18 cellular contexts compared by ENCODE assay signal in the genomic region with DNA sequence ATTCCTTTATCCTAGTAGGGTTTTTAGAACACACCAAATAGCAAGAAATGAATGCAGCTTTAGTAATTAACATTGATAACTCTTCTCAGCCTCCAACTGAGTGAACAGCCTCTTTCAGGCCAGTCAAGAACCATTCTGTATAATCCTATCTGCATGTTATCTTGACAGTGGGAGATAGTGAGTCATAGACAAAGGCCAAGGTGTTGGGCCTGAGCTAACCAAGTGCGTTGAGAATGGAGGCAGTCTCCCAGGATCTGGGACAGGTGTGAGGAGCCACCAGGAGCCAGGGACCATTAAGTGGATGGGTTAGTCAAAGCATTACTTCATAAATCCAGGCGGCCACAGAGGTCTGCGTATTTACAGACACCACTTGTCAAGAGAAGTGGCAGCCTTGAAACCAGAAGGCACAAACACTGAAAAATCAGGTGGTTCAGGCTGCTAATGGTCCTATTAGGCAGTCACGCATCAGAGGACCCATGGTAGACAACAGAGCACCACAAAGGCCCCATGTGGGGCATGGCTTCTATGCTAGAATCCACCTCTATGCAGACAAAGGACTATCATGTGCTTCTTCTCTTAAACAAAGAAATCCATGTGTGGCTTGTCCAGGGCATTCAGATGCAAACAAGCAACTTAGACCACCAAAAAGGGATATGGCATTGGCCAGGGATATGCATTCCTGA.
DNase-seq lines count a peak whose midpoint lies in the region; ATAC-seq lines count a peak whose summit lies in the region.
"Had no signal": no experiment of that assay in that cellular context is flagged by ENCODE, and none has a peak within 500 bp of the region (broad histone marks: within the 10 kb centered on the region; RNA-seq: fewer than 3 reads in every experiment).

No MANE protein-coding gene starts in this region.

- H3K9me3 Mint-ChIP-seq in activated T-helper 17 cell treated with anti-CD3 and anti-CD28 coated beads, Interleukin-2, amount 50 U/mL, for 72 hours = no peaks in the 10 kb centered on the region

- no peak overlapping the region for H3K27ac Mint-ChIP-seq in activated T-helper 17 cell treated with anti-CD3 and anti-CD28 coated beads, Interleukin-2, amount 50 U/mL, for 72 hours
- H3K27ac Mint-ChIP-seq: activated CD4-positive, alpha-beta T cell treated with anti-CD3 and anti-CD28 coated beads for 36 hours had no signal

- no peaks in the 10 kb centered on the region for H3K27me3 Mint-ChIP-seq in activated T-helper 17 cell treated with anti-CD3 and anti-CD28 coated beads, Interleukin-2, amount 50 U/mL, for 72 hours
- H3K27me3 Mint-ChIP-seq: activated CD4-positive, alpha-beta T cell treated with anti-CD3 and anti-CD28 coated beads for 36 hours had no signal

- H3K4me3 ChIP-seq in neuronal stem cell (ENCODE audit: low read length in 2 of 2) = no peak overlapping the region
- H3K4me3 ChIP-seq: lung had no signal

- no peak overlapping the region for H4K8ac ChIP-seq in neuronal stem cell (ENCODE audit: low read depth, low read length)

- ATAC-seq in activated T-helper 17 cell treated with anti-CD3 and anti-CD28 coated beads, Interleukin-2, amount 50 U/mL, for 72 hours (replicated peaks) = no peak
- ATAC-seq: activated CD4-positive, alpha-beta T cell treated with anti-CD3 and anti-CD28 coated beads for 36 hours; Panc1; SK-N-SH treated with all-trans-retinoic acid at 6 μM for 48 hours had no signal

- DNase-seq in NCI-H1092 treated with DMSO at 0.1 percent for 48 hours (lab: John Stamatoyannopoulos, UW) = peak; percentile 2
- no peak for DNase-seq in NCI-H1092 (lab: John Stamatoyannopoulos, UW)
- peak; percentile 97 for DNase-seq in NCI-H146 (lab: John Stamatoyannopoulos, UW)
- DNase-seq in NCI-H748 treated with DMSO at 0.1 percent for 48 hours (lab: John Stamatoyannopoulos, UW) = peak; percentile 18
- DNase-seq in neuronal stem cell (ENCODE audit: low spot score) = peak; percentile 18
- no peak for DNase-seq in activated CD4-positive, CD25-positive, alpha-beta regulatory T cell (lab: John Stamatoyannopoulos, UW)
- DNase-seq in G401 (ENCODE audit: low spot score) = no peak
- DNase-seq: 8988T; activated CD4-positive, alpha-beta T cell treated with anti-CD3 and anti-CD28 coated beads for 36 hours; activated effector memory CD4-positive, alpha-beta T cell treated with anti-CD3 and anti-CD28 coated beads, Interleukin-2, amount 50 U/mL, for 16 hours; NCI-H1436; NCI-H526 treated with DMSO at 0.1 percent for 48 hours; stimulated activated CD8-positive, alpha-beta memory T cell treated with anti-CD3 and anti-CD28 coated beads, Interleukin-4, amount 100 ng/mL, for 48 hours; substantia nigra had no signal

- H3K9ac ChIP-seq in neuronal stem cell (ENCODE audit: low read depth, low read length, poor library complexity) = no peak overlapping the region

- no peak overlapping the region for H3K23ac ChIP-seq in neuronal stem cell (ENCODE audit: low read depth, low read length, poor library complexity)

- in situ Hi-C loops in G401 (cut with HindIII; ENCODE audit: low sequenced_read_pairs) = no loop called here

- H3K36me3 Mint-ChIP-seq in activated T-helper 17 cell treated with anti-CD3 and anti-CD28 coated beads, Interleukin-2, amount 50 U/mL, for 72 hours (ENCODE audit: low read depth) = no peaks in the 10 kb centered on the region

- peak overlapping the region; percentile 69 for H2AFZ ChIP-seq in neuronal stem cell (ENCODE audit: low read length)

- no peaks in the 10 kb centered on the region for H3K9me3 ChIP-seq in neuronal stem cell (replicated peaks in 1 of 2; ENCODE audit: control insufficient read depth in 2 of 2, insufficient read depth in 1 of 2, low read depth in 1 of 2, low read length in 2 of 2)

- no peak overlapping the region for H3K14ac ChIP-seq in neuronal stem cell (ENCODE audit: low read length)

- no CpG with 5 or more reads among the region's 4 CpGs for WGBS in neuronal stem cell (ENCODE audit: extremely low coverage in 2 of 2, insufficient read length in 2 of 2, insufficient replicate concordance in 1 of 2), 2 donors

- no peaks in the 10 kb centered on the region for H3K36me3 ChIP-seq in neuronal stem cell (replicated peaks in 1 of 2; ENCODE audit: control insufficient read depth in 2 of 2, insufficient read depth in 2 of 2, low read length in 2 of 2)

- no peak overlapping the region for H4K91ac ChIP-seq in neuronal stem cell (ENCODE audit: low read depth, low read length, poor library complexity)

- no peaks in the 10 kb centered on the region for H3K4me1 Mint-ChIP-seq in activated T-helper 17 cell treated with anti-CD3 and anti-CD28 coated beads, Interleukin-2, amount 50 U/mL, for 72 hours

- no peak overlapping the region for H3K4ac ChIP-seq in neuronal stem cell (ENCODE audit: low read length)

- H3K4me3 Mint-ChIP-seq in activated T-helper 17 cell treated with anti-CD3 and anti-CD28 coated beads, Interleukin-2, amount 50 U/mL, for 72 hours = no peak overlapping the region
- H3K4me3 Mint-ChIP-seq: activated CD4-positive, alpha-beta T cell treated with anti-CD3 and anti-CD28 coated beads for 36 hours had no signal

- H2BK15ac ChIP-seq in neuronal stem cell (ENCODE audit: low read length) = no peak overlapping the region

- no peak overlapping the region for H2BK120ac ChIP-seq in neuronal stem cell (ENCODE audit: low read depth, low read length)

- peaks cover 7 to 11% of the 10 kb centered on the region in 2 donors for H3K4me1 ChIP-seq in neuronal stem cell (ENCODE audit: control insufficient read depth in 2 of 2, insufficient read depth in 1 of 2, low read depth in 1 of 2, low read length in 2 of 2)

- H2BK12ac ChIP-seq in neuronal stem cell (ENCODE audit: low read length) = no peak overlapping the region

- H3K4me2 ChIP-seq in neuronal stem cell (ENCODE audit: insufficient read depth, low read length, poor library complexity, severe bottlenecking) = no peak overlapping the region

- no peak overlapping the region for H2AK5ac ChIP-seq in neuronal stem cell (ENCODE audit: low read depth, low read length)

- no peak overlapping the region for H3K27ac ChIP-seq in neuronal stem cell (replicated peaks; ENCODE audit: low read length)

- no peaks in the 10 kb centered on the region for H3K79me1 ChIP-seq in neuronal stem cell (ENCODE audit: low read depth, low read length)

- H2BK5ac ChIP-seq in neuronal stem cell (ENCODE audit: low read length) = no peak overlapping the region

- no peaks in the 10 kb centered on the region for H3K27me3 ChIP-seq in neuronal stem cell (ENCODE audit: control insufficient read depth in 3 of 3, insufficient read depth in 3 of 3, low read depth in 1 of 3, low read length in 3 of 3)

- H3K18ac ChIP-seq in neuronal stem cell (ENCODE audit: low read length) = no peak overlapping the region

Comparison
In these comparisons a context has a peak if more than half of its experiments do, and no peak if none do; other contexts are left out.
1. DNase-seq: peak in NCI-H1092 treated with DMSO at 0.1 percent for 48 hours (single experiment), NCI-H146 (single experiment), NCI-H748 treated with DMSO at 0.1 percent for 48 hours (single experiment) and neuronal stem cell (single experiment); none in NCI-H1092 (single experiment), activated CD4-positive, CD25-positive, alpha-beta regulatory T cell (0 of 4) and G401 (single experiment).